In the genomic region with DNA sequence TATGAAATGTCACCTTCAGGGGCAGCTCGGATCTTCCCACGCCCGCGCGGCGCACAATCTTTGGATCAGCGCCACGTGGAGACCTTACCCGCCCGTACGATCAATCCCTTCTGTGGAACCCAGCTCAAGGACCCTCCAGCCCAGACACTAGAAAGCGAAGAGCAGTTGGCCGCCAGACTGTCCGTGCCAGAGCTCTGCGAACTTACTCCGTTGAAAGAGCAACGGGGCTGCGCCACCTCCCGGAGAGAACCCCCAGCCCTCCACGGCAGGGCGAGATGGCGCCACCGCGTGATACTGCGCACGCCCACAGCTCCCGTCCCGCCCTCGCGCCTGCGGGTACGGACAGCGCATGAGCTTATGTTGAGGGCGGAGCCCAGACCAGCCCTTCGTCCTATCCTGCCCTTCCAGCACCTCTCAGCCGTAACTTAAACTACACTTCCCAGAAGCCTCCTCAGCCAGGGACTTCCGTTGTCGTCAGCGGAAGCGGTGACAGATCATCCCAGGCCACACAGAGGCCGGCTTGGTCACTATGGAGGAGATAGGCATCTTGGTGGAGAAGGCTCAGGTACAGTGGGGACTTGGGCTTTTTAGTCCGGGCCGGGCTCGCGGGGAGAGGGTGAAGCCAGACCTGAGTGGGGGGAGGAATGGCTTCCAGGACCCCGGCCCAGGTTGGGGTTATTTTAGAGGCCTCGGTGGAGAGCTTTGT, we compare ENCODE assay signal across 1 cellular context.
A peak's percentile ranks its signal among the peaks of the same experiment; 100 is the strongest.
TF ChIP-seq lines count a peak whose summit lies in the region.

Gene PSMC4, plus strand, starts transcription at position 492 of the 706 bp plus-strand sequence. Its CDS starts 38 bp downstream, at position 530.

TF ChIP-seq in GM12878, 131 proteins besides CTCF, POLR2A, EP300 and RAD21 (continued from another document):
- no peak for TF ChIP-seq CUX1 (IDR thresholded peaks at IDR 0.05; ENCODE audit: insufficient replicate concordance, low read depth, low read length)
- no peak for TF ChIP-seq ZBED1 (IDR thresholded peaks at IDR 0.05; ENCODE audit: borderline replicate concordance)
- no peak for TF ChIP-seq ZNF622 (IDR thresholded peaks at IDR 0.05)
- TF ChIP-seq TAF1 (IDR thresholded peaks at IDR 0.05; ENCODE audit: borderline replicate concordance, low read depth, low read length) = peak; percentile 56; the same call in 1 of the 2 replicates
- TF ChIP-seq BHLHE40 (IDR thresholded peaks at IDR 0.05; ENCODE audit: borderline replicate concordance in 1 of 2, low read depth in 2 of 2, low read length in 1 of 2) = peak; percentile 67 to 80
- peak; percentile 54; the same call in 1 of the 2 replicates for TF ChIP-seq NKRF (conservative IDR thresholded peaks at IDR 0.05)
- peak; percentile 89 for TF ChIP-seq MAX (IDR thresholded peaks at IDR 0.05; ENCODE audit: low read depth, low read length)
- TF ChIP-seq SP1 (IDR thresholded peaks at IDR 0.05; ENCODE audit: low read depth, low read length) = peak; percentile 77
- peak; percentile 88; the same call in 1 of the 2 replicates for TF ChIP-seq POLR2AphosphoS2 (IDR thresholded peaks at IDR 0.05; ENCODE audit: low read depth, low read length)
- peak; percentile 77; the same call in 1 of the 3 replicates for TF ChIP-seq POU2F2 (IDR thresholded peaks at IDR 0.05; ENCODE audit: borderline replicate concordance, low read depth, low read length)
- TF ChIP-seq SRF (IDR thresholded peaks at IDR 0.05; ENCODE audit: low read depth in 2 of 2, low read length in 2 of 2) = 0 out of 4 replicates have a peak, but pooled peaks of 1 of the 2 experiments have one; percentile 27
- no peak for TF ChIP-seq FOXM1 (IDR thresholded peaks at IDR 0.05; ENCODE audit: low read depth, low read length)
- TF ChIP-seq E2F8 (IDR thresholded peaks at IDR 0.05; ENCODE audit: low read depth, partially characterized antibody) = no peak
- TF ChIP-seq PKNOX1 (IDR thresholded peaks at IDR 0.05) = peak; percentile 71
- TF ChIP-seq SMC3 (IDR thresholded peaks at IDR 0.05; ENCODE audit: borderline replicate concordance, low read length) = peak; percentile 95
- TF ChIP-seq, protein P1, sequence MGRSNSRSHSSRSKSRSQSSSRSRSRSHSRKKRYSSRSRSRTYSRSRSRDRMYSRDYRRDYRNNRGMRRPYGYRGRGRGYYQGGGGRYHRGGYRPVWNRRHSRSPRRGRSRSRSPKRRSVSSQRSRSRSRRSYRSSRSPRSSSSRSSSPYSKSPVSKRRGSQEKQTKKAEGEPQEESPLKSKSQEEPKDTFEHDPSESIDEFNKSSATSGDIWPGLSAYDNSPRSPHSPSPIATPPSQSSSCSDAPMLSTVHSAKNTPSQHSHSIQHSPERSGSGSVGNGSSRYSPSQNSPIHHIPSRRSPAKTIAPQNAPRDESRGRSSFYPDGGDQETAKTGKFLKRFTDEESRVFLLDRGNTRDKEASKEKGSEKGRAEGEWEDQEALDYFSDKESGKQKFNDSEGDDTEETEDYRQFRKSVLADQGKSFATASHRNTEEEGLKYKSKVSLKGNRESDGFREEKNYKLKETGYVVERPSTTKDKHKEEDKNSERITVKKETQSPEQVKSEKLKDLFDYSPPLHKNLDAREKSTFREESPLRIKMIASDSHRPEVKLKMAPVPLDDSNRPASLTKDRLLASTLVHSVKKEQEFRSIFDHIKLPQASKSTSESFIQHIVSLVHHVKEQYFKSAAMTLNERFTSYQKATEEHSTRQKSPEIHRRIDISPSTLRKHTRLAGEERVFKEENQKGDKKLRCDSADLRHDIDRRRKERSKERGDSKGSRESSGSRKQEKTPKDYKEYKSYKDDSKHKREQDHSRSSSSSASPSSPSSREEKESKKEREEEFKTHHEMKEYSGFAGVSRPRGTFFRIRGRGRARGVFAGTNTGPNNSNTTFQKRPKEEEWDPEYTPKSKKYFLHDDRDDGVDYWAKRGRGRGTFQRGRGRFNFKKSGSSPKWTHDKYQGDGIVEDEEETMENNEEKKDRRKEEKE (IDR thresholded peaks at IDR 0.05) = no peak
- TF ChIP-seq ZNF384 (IDR thresholded peaks at IDR 0.05; ENCODE audit: borderline replicate concordance, low read depth, low read length) = no peak
- TF ChIP-seq RBBP5 (conservative IDR thresholded peaks at IDR 0.05) = no peak
- TF ChIP-seq SMARCA5 (IDR thresholded peaks at IDR 0.05) = peak; percentile 92; the same call in 1 of the 2 replicates
- TF ChIP-seq KAT2A (conservative IDR thresholded peaks at IDR 0.05; ENCODE audit: control insufficient read depth, low read depth, low read length) = no peak
- TF ChIP-seq NR2F1 (conservative IDR thresholded peaks at IDR 0.05) = 0 out of 2 replicates have a peak, but pooled peaks have one; percentile 19
- peak; percentile 97 for TF ChIP-seq CREM (IDR thresholded peaks at IDR 0.05; ENCODE audit: low read depth)
- peak; percentile 62; the same call in 1 of the 2 replicates for TF ChIP-seq HSF1 (IDR thresholded peaks at IDR 0.05; ENCODE audit: low read depth, low read length)
- peak; percentile 54; the same call in 1 of the 2 replicates for TF ChIP-seq SREBF2 (IDR thresholded peaks at IDR 0.05; ENCODE audit: low read length)
- TF ChIP-seq, protein P2, sequence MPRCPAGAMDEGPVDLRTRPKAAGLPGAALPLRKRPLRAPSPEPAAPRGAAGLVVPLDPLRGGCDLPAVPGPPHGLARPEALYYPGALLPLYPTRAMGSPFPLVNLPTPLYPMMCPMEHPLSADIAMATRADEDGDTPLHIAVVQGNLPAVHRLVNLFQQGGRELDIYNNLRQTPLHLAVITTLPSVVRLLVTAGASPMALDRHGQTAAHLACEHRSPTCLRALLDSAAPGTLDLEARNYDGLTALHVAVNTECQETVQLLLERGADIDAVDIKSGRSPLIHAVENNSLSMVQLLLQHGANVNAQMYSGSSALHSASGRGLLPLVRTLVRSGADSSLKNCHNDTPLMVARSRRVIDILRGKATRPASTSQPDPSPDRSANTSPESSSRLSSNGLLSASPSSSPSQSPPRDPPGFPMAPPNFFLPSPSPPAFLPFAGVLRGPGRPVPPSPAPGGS (IDR thresholded peaks at IDR 0.05; ENCODE audit: borderline replicate concordance, insufficient read depth, low read depth, low read length, poor library complexity, severe bottlenecking) = no peak
- TF ChIP-seq JUND (IDR thresholded peaks at IDR 0.05; ENCODE audit: low read depth, low read length) = 0 out of 2 replicates have a peak, but pooled peaks have one; percentile 28
